Comparison of ENCODE assay signal across 20 cellular contexts in the genomic region with DNA sequence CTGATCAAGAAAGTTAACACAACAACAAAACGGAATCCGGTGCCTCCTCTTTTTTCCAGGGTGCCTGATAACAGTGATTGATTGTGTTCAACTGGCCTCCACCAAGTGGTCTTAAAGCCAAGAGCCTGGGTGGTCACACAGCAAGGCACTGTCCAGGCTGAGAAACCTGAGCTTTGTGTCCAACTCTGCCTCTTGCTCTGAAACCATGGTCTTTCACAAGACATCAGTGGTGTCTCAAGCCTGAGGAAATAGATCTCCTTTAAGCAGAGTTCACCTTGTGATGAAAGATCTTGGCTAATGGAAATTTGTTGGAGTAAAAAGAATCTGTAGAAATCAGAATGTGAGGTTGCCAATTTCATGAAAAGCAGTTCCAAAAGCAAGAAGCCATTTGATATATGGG.
"Had no signal": no experiment of that assay in that cellular context is flagged by ENCODE, and none has a peak within 500 bp of the region (broad histone marks: within the 10 kb centered on the region; RNA-seq: fewer than 3 reads in every experiment).

No MANE protein-coding gene starts in this region.

- H3K36me3 ChIP-seq: esophagus squamous epithelium, prostate gland, right atrium auricular region, sigmoid colon, stomach, tibial artery had no signal

- ATAC-seq: effector memory CD8-positive, alpha-beta T cell; left lobe of liver; natural killer cell treated with Interleukin-12 subunit alpha and Interleukin-12 subunit beta and Interleukin-15 and Interleukin-18, amount 100 ng/mL, for 72 hours; stimulated activated effector memory CD8-positive, alpha-beta T cell treated with anti-CD3 and anti-CD28 coated beads, Interleukin-12 subunit alpha, Interleukin-12 subunit beta, amount 100 ng/mL, for 72 hours had no signal

- DNase-seq: cortex of kidney; effector memory CD8-positive, alpha-beta T cell; erythroblast; esophagus squamous epithelium; head of caudate nucleus; kidney; sigmoid colon; stimulated activated CD4-positive, alpha-beta T cell treated with anti-CD3 and anti-CD28 coated beads, Interleukin-2, amount 100 ng/mL, for 24 hours; stimulated activated CD4-positive, alpha-beta T cell treated with anti-CD3 and anti-CD28 coated beads, Interleukin-4, amount 100 ng/mL, for 24 hours; stimulated activated naive CD4-positive, alpha-beta T cell treated with Interleukin-2 at 50 U/mL for 16 hours; stomach; substantia nigra; testis; tibial artery had no signal

- H3K4me1 ChIP-seq: esophagus squamous epithelium, prostate gland, right atrium auricular region, sigmoid colon, stomach, testis, tibial artery had no signal

- H3K27ac ChIP-seq: esophagus squamous epithelium, prostate gland, right atrium auricular region, sigmoid colon, stomach, testis, tibial artery had no signal

- H3K9me3 ChIP-seq: esophagus squamous epithelium, prostate gland, right atrium auricular region, sigmoid colon, stomach, testis, tibial artery had no signal

- H3K27me3 ChIP-seq: esophagus squamous epithelium, right atrium auricular region, sigmoid colon, stomach, testis, tibial artery had no signal

- H3K4me3 ChIP-seq: esophagus squamous epithelium, lung, prostate gland, right atrium auricular region, sigmoid colon, stomach, testis, tibial artery had no signal
